27 cellular contexts compared by ENCODE assay signal in genomic region chr4:6905501-6905900, GRCh38.
DNase-seq lines count a peak whose midpoint lies in the region; ATAC-seq and TF ChIP-seq lines count a peak whose summit lies in the region.
"Had no signal": no experiment of that assay in that cellular context is flagged by ENCODE, and none has a peak within 500 bp of the region (broad histone marks: within the 10 kb centered on the region; RNA-seq: fewer than 3 reads in every experiment).

No MANE protein-coding gene starts in this region.

- POLR2A ChIA-PET in RWPE1 (lab: Yijun Ruan, JAX; ENCODE audit: low non-redundant PET) = no interaction called here

- H3K27ac Mint-ChIP-seq in dendritic cell treated with granulocyte-macrophage colony-stimulating factor and Interleukin-4, amounts not matched to agents 40 ng/mL and 50 ng/mL, for 4 days = peak overlapping the region; percentile 62
- H3K27ac Mint-ChIP-seq: endodermal cell; neural progenitor cell; stimulated activated naive B cell treated with anti-CD40 and anti-IgM and Interleukin-4, amounts not matched to agents 10 μg/mL and 1 μg/mL and 100 μg/mL, for 72 hours had no signal

- H3K9ac ChIP-seq in BLaER1 = no peak overlapping the region
- H3K9ac ChIP-seq: KMS-11, neural progenitor cell had no signal

- peak overlapping the region; percentile 25 for H3K4me2 ChIP-seq in BLaER1
- H3K4me2 ChIP-seq: KMS-11, neural progenitor cell had no signal

- peaks cover 13% of the 10 kb centered on the region for H3K27me3 Mint-ChIP-seq in dendritic cell treated with granulocyte-macrophage colony-stimulating factor and Interleukin-4, amounts not matched to agents 40 ng/mL and 50 ng/mL, for 4 days
- H3K27me3 Mint-ChIP-seq: CD8-positive, alpha-beta memory T cell had no signal

- H3K4me1 Mint-ChIP-seq in dendritic cell treated with granulocyte-macrophage colony-stimulating factor and Interleukin-4, amounts not matched to agents 40 ng/mL and 50 ng/mL, for 4 days (ENCODE audit: low read depth) = peaks cover 40% of the 10 kb centered on the region

- H3K27me3 ChIP-seq in BLaER1 = no peaks in the 10 kb centered on the region
- H3K27me3 ChIP-seq: adrenal gland, colonic mucosa, testis had no signal

- intact Hi-C loops in dendritic cell treated with granulocyte-macrophage colony-stimulating factor and Interleukin-4, amounts not matched to agents 40 ng/mL and 50 ng/mL, for 4 days (cut with micrococcal nuclease) = loop anchor here (5.0 kb wide), 1 partner anchor 162 kb away; the partner anchor contains the start of gene GRPEL1

- no peaks in the 10 kb centered on the region for H4K20me1 ChIP-seq in BLaER1

- H3K36me3 ChIP-seq in BLaER1 = no peaks in the 10 kb centered on the region
- H3K36me3 ChIP-seq: adrenal gland, colonic mucosa, gastroesophageal sphincter, neural progenitor cell had no signal

- no peak for TF ChIP-seq CTCF in RWPE1 (conservative IDR thresholded peaks at IDR 0.05; ENCODE audit: low read depth)

- H3K36me3 Mint-ChIP-seq in dendritic cell treated with granulocyte-macrophage colony-stimulating factor and Interleukin-4, amounts not matched to agents 40 ng/mL and 50 ng/mL, for 4 days (ENCODE audit: low read depth) = peaks cover 6% of the 10 kb centered on the region
- H3K36me3 Mint-ChIP-seq: neural progenitor cell had no signal

- no peaks in the 10 kb centered on the region for H3K9me3 Mint-ChIP-seq in dendritic cell treated with granulocyte-macrophage colony-stimulating factor and Interleukin-4, amounts not matched to agents 40 ng/mL and 50 ng/mL, for 4 days
- H3K9me3 Mint-ChIP-seq: CD8-positive, alpha-beta memory T cell; endodermal cell; neural progenitor cell; stimulated activated naive B cell treated with anti-CD40 and anti-IgM and Interleukin-4, amounts not matched to agents 10 μg/mL and 1 μg/mL and 100 μg/mL, for 72 hours had no signal

- DNase-seq in DMS 273 (lab: John Stamatoyannopoulos, UW; ENCODE audit: unreplicated experiment) (peak; percentile 91), NCI-H2171 (lab: John Stamatoyannopoulos, UW) (peak; percentile 43), NCI-H82 (lab: John Stamatoyannopoulos, UW) (no peak), RWPE1 (ENCODE audit: low spot score) (no peak)
- DNase-seq: activated CD4-positive, CD25-positive, alpha-beta regulatory T cell treated with anti-CD3 and anti-CD28 coated beads, Interleukin-2, amount 50 U/mL, for 72 hours; activated gamma-delta T cell treated with Interleukin-2 at 50 U/mL for 16 hours; colonic mucosa; DND-41; endodermal cell; islet precursor cell; MV-4-11; NCI-H2081 treated with DMSO at 0.1 percent for 48 hours; NCI-H748 treated with DMSO at 0.1 percent for 48 hours; SHP77; stimulated activated CD4-positive, alpha-beta T cell treated with anti-CD3 and anti-CD28 coated beads, Interleukin-1b, Interleukin-23, amount 100 ng/mL, for 48 hours; stimulated activated naive B cell treated with anti-CD40 and anti-IgM and Interleukin-4, amounts not matched to agents 10 μg/mL and 1 μg/mL and 100 μg/mL, for 72 hours; SW 1271; testis had no signal

- CTCF ChIA-PET in RWPE1 (lab: Yijun Ruan, JAX) = no interaction called here

- H3K27ac ChIP-seq in BLaER1 (no peak overlapping the region), RWPE1 (no peak overlapping the region)
- H3K27ac ChIP-seq: adrenal gland, colonic mucosa, gastroesophageal sphincter, KMS-11, neural progenitor cell, testis had no signal

- no peak overlapping the region for H3K4me3 ChIP-seq in BLaER1
- H3K4me3 ChIP-seq: adrenal gland, colonic mucosa, gastroesophageal sphincter, lung, neural progenitor cell, testis had no signal

- H3K4me3 Mint-ChIP-seq in dendritic cell treated with granulocyte-macrophage colony-stimulating factor and Interleukin-4, amounts not matched to agents 40 ng/mL and 50 ng/mL, for 4 days = no peak overlapping the region
- H3K4me3 Mint-ChIP-seq: endodermal cell; neural progenitor cell; stimulated activated naive B cell treated with anti-CD40 and anti-IgM and Interleukin-4, amounts not matched to agents 10 μg/mL and 1 μg/mL and 100 μg/mL, for 72 hours had no signal

- H3K9me3 ChIP-seq in BLaER1 = no peaks in the 10 kb centered on the region
- H3K9me3 ChIP-seq: adrenal gland, colonic mucosa, gastroesophageal sphincter, testis had no signal

- no peak for ATAC-seq in GM21367 (IDR thresholded peaks at IDR 0.05; ENCODE audit: unreplicated experiment)
- ATAC-seq: gastroesophageal sphincter; stimulated activated naive B cell treated with anti-CD40 and anti-IgM and Interleukin-4, amounts not matched to agents 10 μg/mL and 1 μg/mL and 100 μg/mL, for 72 hours had no signal

- H3K4me1 ChIP-seq in BLaER1 = peaks cover 84% of the 10 kb centered on the region

Comparison
In these comparisons a context has a peak if more than half of its experiments do, and no peak if none do; other contexts are left out.
1. DNase-seq: peak in DMS 273 (single experiment) and NCI-H2171 (single experiment); none in NCI-H82 (single experiment) and RWPE1 (single experiment).